ENCODE assay signal across 11 cellular contexts in genomic region chr6:143528164-143528811, GRCh38. TPM values are rescaled to one million over a fixed set of nuclear protein-coding genes. Genes with fewer than 3 reads are reported as not detected.
DNase-seq lines count a peak whose midpoint lies in the region; ATAC-seq and TF ChIP-seq lines count a peak whose summit lies in the region.
"Had no signal": no experiment of that assay in that cellular context is flagged by ENCODE, and none has a peak within 500 bp of the region (broad histone marks: within the 10 kb centered on the region; RNA-seq: fewer than 3 reads in every experiment).

No MANE protein-coding gene starts in this region.

- H3K9me3 Mint-ChIP-seq in activated CD8-positive, alpha-beta memory T cell treated with anti-CD3 and anti-CD28 coated beads, Interleukin-2, amount 10 ng/mL, durations not matched to agents 7 days and 5 days (ENCODE audit: low read depth) = peaks cover 2% of the 10 kb centered on the region
- H3K9me3 Mint-ChIP-seq in stimulated activated effector memory CD8-positive, alpha-beta T cell treated with anti-CD3 and anti-CD28 coated beads, Interleukin-12 subunit alpha, Interleukin-12 subunit beta, amount 100 ng/mL, for 72 hours = peaks cover 2% of the 10 kb centered on the region
- H3K9me3 Mint-ChIP-seq: nephron had no signal

- H3K27ac Mint-ChIP-seq in activated CD8-positive, alpha-beta memory T cell treated with anti-CD3 and anti-CD28 coated beads, Interleukin-2, amount 10 ng/mL, durations not matched to agents 7 days and 5 days = peak overlapping the region; percentile 34
- peak overlapping the region; percentile 85 for H3K27ac Mint-ChIP-seq in stimulated activated effector memory CD8-positive, alpha-beta T cell treated with anti-CD3 and anti-CD28 coated beads, Interleukin-12 subunit alpha, Interleukin-12 subunit beta, amount 100 ng/mL, for 72 hours
- H3K27ac Mint-ChIP-seq: nephron had no signal

- TF ChIP-seq CTCF in heart left ventricle (IDR thresholded peaks at IDR 0.05) = no peak

- H3K4me1 ChIP-seq in heart left ventricle = peaks cover 0 to 12% (median 0%) of the 10 kb centered on the region in 12 donors

- WGBS in heart left ventricle, 4 donors = 73 to 82% (median 78%) methylated on average over 7 of the region's 7 CpGs

- no peaks in the 10 kb centered on the region for H3K9me3 ChIP-seq in heart left ventricle

- no peak for DNase-seq in activated CD8-positive, alpha-beta memory T cell treated with anti-CD3 and anti-CD28 coated beads, Interleukin-2, amount 10 ng/mL, durations not matched to agents 7 days and 5 days
- DNase-seq in activated CD8-positive, alpha-beta memory T cell treated with anti-CD3 and anti-CD28 coated beads, Interleukin-2, amount 50 U/mL, for 48 hours = no peak
- DNase-seq in SKM-1 treated with dmso at 0.1 percent for 144 hours (lab: John Stamatoyannopoulos, UW; ENCODE audit: unreplicated experiment) (peak; percentile 61), heart left ventricle (no peak), activated gamma-delta T cell treated with Interleukin-2 at 50 U/mL for 16 hours (no peak)
- no peak for DNase-seq in stimulated activated effector memory CD8-positive, alpha-beta T cell treated with anti-CD3 and anti-CD28 coated beads, Interleukin-12 subunit alpha, Interleukin-12 subunit beta, amount 100 ng/mL, for 72 hours (ENCODE audit: low spot score in 2 of 2)
- DNase-seq: GOT3, NCI-H748 treated with DMSO at 0.1 percent for 48 hours had no signal

- peaks cover 7% of the 10 kb centered on the region for H3K4me1 Mint-ChIP-seq in activated CD8-positive, alpha-beta memory T cell treated with anti-CD3 and anti-CD28 coated beads, Interleukin-2, amount 10 ng/mL, durations not matched to agents 7 days and 5 days
- peaks cover 11% of the 10 kb centered on the region for H3K4me1 Mint-ChIP-seq in stimulated activated effector memory CD8-positive, alpha-beta T cell treated with anti-CD3 and anti-CD28 coated beads, Interleukin-12 subunit alpha, Interleukin-12 subunit beta, amount 100 ng/mL, for 72 hours
- H3K4me1 Mint-ChIP-seq: nephron had no signal

- H3K36me3 Mint-ChIP-seq in activated CD8-positive, alpha-beta memory T cell treated with anti-CD3 and anti-CD28 coated beads, Interleukin-2, amount 10 ng/mL, durations not matched to agents 7 days and 5 days = peaks cover 4% of the 10 kb centered on the region
- no peaks in the 10 kb centered on the region for H3K36me3 Mint-ChIP-seq in stimulated activated effector memory CD8-positive, alpha-beta T cell treated with anti-CD3 and anti-CD28 coated beads, Interleukin-12 subunit alpha, Interleukin-12 subunit beta, amount 100 ng/mL, for 72 hours

- intact Hi-C loops in heart left ventricle (cut with DNase I) = no loop called here

- no peaks in the 10 kb centered on the region for H3K27me3 ChIP-seq in heart left ventricle

- H3K4me3 ChIP-seq in heart left ventricle = no peak overlapping the region

- no peaks in the 10 kb centered on the region for H3K36me3 ChIP-seq in heart left ventricle

- peak overlapping the region in 1 of 12 donors; percentile 47 for H3K27ac ChIP-seq in heart left ventricle

- CTCF ChIA-PET in activated CD8-positive, alpha-beta memory T cell treated with anti-CD3 and anti-CD28 coated beads, Interleukin-2, amount 10 ng/mL, durations not matched to agents 7 days and 5 days (lab: Charles Lee) = interaction anchor here (5.2 kb wide), 1 partner anchor 16 kb away, joined by 18 read pairs; the partner anchor contains the start of gene FUCA2

- H3K4me3 Mint-ChIP-seq in activated CD8-positive, alpha-beta memory T cell treated with anti-CD3 and anti-CD28 coated beads, Interleukin-2, amount 10 ng/mL, durations not matched to agents 7 days and 5 days = no peak overlapping the region
- peak overlapping the region; percentile 36 for H3K4me3 Mint-ChIP-seq in stimulated activated effector memory CD8-positive, alpha-beta T cell treated with anti-CD3 and anti-CD28 coated beads, Interleukin-12 subunit alpha, Interleukin-12 subunit beta, amount 100 ng/mL, for 72 hours
- H3K4me3 Mint-ChIP-seq: nephron had no signal

- ATAC-seq in activated CD8-positive, alpha-beta memory T cell treated with anti-CD3 and anti-CD28 coated beads, Interleukin-2, amount 10 ng/mL, durations not matched to agents 7 days and 5 days = no peak
- peak; percentile 73 for ATAC-seq in HG02973 (IDR thresholded peaks at IDR 0.05; ENCODE audit: unreplicated experiment)
- peak; percentile 78 for ATAC-seq in stimulated activated effector memory CD8-positive, alpha-beta T cell treated with anti-CD3 and anti-CD28 coated beads, Interleukin-12 subunit alpha, Interleukin-12 subunit beta, amount 100 ng/mL, for 72 hours
- no peak for ATAC-seq in heart left ventricle
- no peak for ATAC-seq in GM18870 (IDR thresholded peaks at IDR 0.05; ENCODE audit: unreplicated experiment)

- no peaks in the 10 kb centered on the region for H3K27me3 Mint-ChIP-seq in activated CD8-positive, alpha-beta memory T cell treated with anti-CD3 and anti-CD28 coated beads, Interleukin-2, amount 10 ng/mL, durations not matched to agents 7 days and 5 days

- no peak for TF ChIP-seq POLR2A in heart left ventricle (IDR thresholded peaks at IDR 0.05)

RNA-seq across cellular contexts. Expression of gene FUCA2, which starts 16.8 kb away (rescaled TPM):
- 10 to 100 TPM; 20.2 to 23.7 TPM for total RNA-seq in activated CD8-positive, alpha-beta memory T cell treated with anti-CD3 and anti-CD28 coated beads, Interleukin-2, amount 10 ng/mL, durations not matched to agents 7 days and 5 days
- total RNA-seq in heart left ventricle = 10 to 100 TPM; 18.0 to 68.6 (median 34.8) TPM
- 10 to 100 TPM; 22.2 to 60.1 TPM for polyA plus RNA-seq in heart left ventricle

Comparison
In these comparisons a context has a peak if more than half of its experiments do, and no peak if none do; other contexts are left out.
1. ATAC-seq: peak in HG02973 (single experiment) and stimulated activated effector memory CD8-positive, alpha-beta T cell treated with anti-CD3 and anti-CD28 coated beads, Interleukin-12 subunit alpha, Interleukin-12 subunit beta, amount 100 ng/mL, for 72 hours (single experiment); none in activated CD8-positive, alpha-beta memory T cell treated with anti-CD3 and anti-CD28 coated beads, Interleukin-2, amount 10 ng/mL, durations not matched to agents 7 days and 5 days (single experiment), heart left ventricle (0 of 4) and GM18870 (single experiment).